In genomic region chr10:100830728-100831110, GRCh38 we compare ENCODE assay signal across 14 cellular contexts.
DNase-seq lines count a peak whose midpoint lies in the region; ATAC-seq and TF ChIP-seq lines count a peak whose summit lies in the region.
"Had no signal": no experiment of that assay in that cellular context is flagged by ENCODE, and none has a peak within 500 bp of the region (broad histone marks: within the 10 kb centered on the region; RNA-seq: fewer than 3 reads in every experiment).

No MANE protein-coding gene starts in this region.

- H3K36me3 Mint-ChIP-seq in activated naive CD4-positive, alpha-beta T cell treated with anti-CD3 and anti-CD28 coated beads, Interleukin-2, amount 50 U/mL, for 24 hours: no peaks in the 10 kb centered on the region
- peaks cover 4% of the 10 kb centered on the region for H3K36me3 Mint-ChIP-seq in activated naive CD4-positive, alpha-beta T cell treated with anti-CD3 and anti-CD28 coated beads, Interleukin-2, amount 10 ng/mL, durations not matched to agents 7 days and 5 days
- peaks cover 30% of the 10 kb centered on the region for H3K36me3 Mint-ChIP-seq in T-helper 17 cell (ENCODE audit: low read depth)
- no peaks in the 10 kb centered on the region for H3K36me3 Mint-ChIP-seq in activated CD4-positive, alpha-beta memory T cell treated with anti-CD3 and anti-CD28 coated beads for 36 hours

- no peaks in the 10 kb centered on the region for H3K4me1 ChIP-seq in osteoblast (ENCODE audit: insufficient read depth, low read length)

- DNase-seq in activated naive CD4-positive, alpha-beta T cell treated with anti-CD3 and anti-CD28 coated beads, Interleukin-2, amount 10 ng/mL, durations not matched to agents 7 days and 5 days: no peak
- DNase-seq in T-helper 17 cell: no peak
- DNase-seq in left kidney (ENCODE audit: low read depth, low spot score): peak; percentile 85
- DNase-seq in osteoblast (ENCODE audit: insufficient read length, low spot score, missing footprints): peak; percentile 80
- no peak for DNase-seq in activated CD4-positive, alpha-beta memory T cell treated with anti-CD3 and anti-CD28 coated beads for 36 hours
- DNase-seq: DMS 273 treated with DMSO at 0.1 percent for 48 hours, NCI-H1105 treated with DMSO at 0.1 percent for 48 hours, NCI-H187 treated with DMSO at 0.1 percent for 48 hours, NCI-H2171 treated with DMSO at 0.1 percent for 48 hours, NCI-H82, Right ventricle myocardium superior had no signal

- intact Hi-C loops in activated CD4-positive, alpha-beta memory T cell treated with anti-CD3 and anti-CD28 coated beads for 36 hours (cut with micrococcal nuclease): no loop called here

- H2AFZ ChIP-seq in osteoblast (ENCODE audit: low read length): no peak overlapping the region

- peak overlapping the region; percentile 90 for H3K4me3 Mint-ChIP-seq in activated naive CD4-positive, alpha-beta T cell treated with anti-CD3 and anti-CD28 coated beads, Interleukin-2, amount 50 U/mL, for 24 hours
- H3K4me3 Mint-ChIP-seq in activated naive CD4-positive, alpha-beta T cell treated with anti-CD3 and anti-CD28 coated beads, Interleukin-2, amount 10 ng/mL, durations not matched to agents 7 days and 5 days: no peak overlapping the region
- H3K4me3 Mint-ChIP-seq in T-helper 17 cell: peak overlapping the region; percentile 66
- H3K4me3 Mint-ChIP-seq in activated CD4-positive, alpha-beta memory T cell treated with anti-CD3 and anti-CD28 coated beads for 36 hours: no peak overlapping the region

- H3K9me3 ChIP-seq in T-helper 17 cell (ENCODE audit: control insufficient read depth, low read length, poor library complexity, severe bottlenecking) (no peaks in the 10 kb centered on the region), osteoblast (ENCODE audit: low read depth, low read length) (no peaks in the 10 kb centered on the region)

- H3K27ac ChIP-seq in osteoblast (ENCODE audit: low read depth, low read length): no peak overlapping the region

- CTCF ChIA-PET in activated naive CD4-positive, alpha-beta T cell treated with anti-CD3 and anti-CD28 coated beads, Interleukin-2, amount 10 ng/mL, durations not matched to agents 7 days and 5 days (lab: Charles Lee): no interaction called here
- CTCF ChIA-PET in activated CD4-positive, alpha-beta memory T cell treated with anti-CD3 and anti-CD28 coated beads for 36 hours (lab: Charles Lee): interaction anchor here (1.1 kb wide), 1 partner anchor 17 kb away, joined by 3 read pairs; no protein-coding TSS in a partner anchor

- peaks cover 35% of the 10 kb centered on the region for H3K4me1 Mint-ChIP-seq in activated naive CD4-positive, alpha-beta T cell treated with anti-CD3 and anti-CD28 coated beads, Interleukin-2, amount 50 U/mL, for 24 hours
- peaks cover 36% of the 10 kb centered on the region for H3K4me1 Mint-ChIP-seq in activated naive CD4-positive, alpha-beta T cell treated with anti-CD3 and anti-CD28 coated beads, Interleukin-2, amount 10 ng/mL, durations not matched to agents 7 days and 5 days
- peaks cover 30% of the 10 kb centered on the region for H3K4me1 Mint-ChIP-seq in T-helper 17 cell
- H3K4me1 Mint-ChIP-seq in activated CD4-positive, alpha-beta memory T cell treated with anti-CD3 and anti-CD28 coated beads for 36 hours (ENCODE audit: low read depth): peaks cover 21% of the 10 kb centered on the region

- no peak overlapping the region for H3K4me2 ChIP-seq in osteoblast (ENCODE audit: insufficient read depth, low read length)

- no peak for TF ChIP-seq CTCF in osteoblast (IDR thresholded peaks at IDR 0.05; ENCODE audit: extremely low read depth, low read depth, low read length)

- no peaks in the 10 kb centered on the region for H3K36me3 ChIP-seq in osteoblast (ENCODE audit: insufficient read depth, low read length)

- POLR2A ChIA-PET in activated CD4-positive, alpha-beta memory T cell treated with anti-CD3 and anti-CD28 coated beads for 36 hours (lab: Charles Lee): no interaction called here

- no peaks in the 10 kb centered on the region for H4K20me1 ChIP-seq in osteoblast (ENCODE audit: insufficient read depth, low read length)

- no peaks in the 10 kb centered on the region for H3K9me3 Mint-ChIP-seq in activated naive CD4-positive, alpha-beta T cell treated with anti-CD3 and anti-CD28 coated beads, Interleukin-2, amount 50 U/mL, for 24 hours
- H3K9me3 Mint-ChIP-seq in activated naive CD4-positive, alpha-beta T cell treated with anti-CD3 and anti-CD28 coated beads, Interleukin-2, amount 10 ng/mL, durations not matched to agents 7 days and 5 days: no peaks in the 10 kb centered on the region
- H3K9me3 Mint-ChIP-seq in activated CD4-positive, alpha-beta memory T cell treated with anti-CD3 and anti-CD28 coated beads for 36 hours: no peaks in the 10 kb centered on the region

- no peaks in the 10 kb centered on the region for H3K79me2 ChIP-seq in osteoblast (ENCODE audit: insufficient read depth, low read length)

- H3K27me3 ChIP-seq in osteoblast (ENCODE audit: insufficient read depth, low read length): peaks cover 94% of the 10 kb centered on the region

- no peak for ATAC-seq in T-helper 17 cell
- ATAC-seq in GM21529 (IDR thresholded peaks at IDR 0.05; ENCODE audit: unreplicated experiment): no peak
- ATAC-seq in HG03460 (IDR thresholded peaks at IDR 0.05; ENCODE audit: unreplicated experiment): no peak

- no peak overlapping the region for H3K4me3 ChIP-seq in osteoblast (ENCODE audit: insufficient read depth, low read length)

- peaks cover 60% of the 10 kb centered on the region for H3K27me3 Mint-ChIP-seq in activated naive CD4-positive, alpha-beta T cell treated with anti-CD3 and anti-CD28 coated beads, Interleukin-2, amount 50 U/mL, for 24 hours
- peaks cover 83% of the 10 kb centered on the region for H3K27me3 Mint-ChIP-seq in activated naive CD4-positive, alpha-beta T cell treated with anti-CD3 and anti-CD28 coated beads, Interleukin-2, amount 10 ng/mL, durations not matched to agents 7 days and 5 days
- H3K27me3 Mint-ChIP-seq in T-helper 17 cell: peaks cover 9% of the 10 kb centered on the region
- peaks cover 57% of the 10 kb centered on the region for H3K27me3 Mint-ChIP-seq in activated CD4-positive, alpha-beta memory T cell treated with anti-CD3 and anti-CD28 coated beads for 36 hours

- H3K27ac Mint-ChIP-seq in activated naive CD4-positive, alpha-beta T cell treated with anti-CD3 and anti-CD28 coated beads, Interleukin-2, amount 50 U/mL, for 24 hours: no peak overlapping the region
- no peak overlapping the region for H3K27ac Mint-ChIP-seq in activated naive CD4-positive, alpha-beta T cell treated with anti-CD3 and anti-CD28 coated beads, Interleukin-2, amount 10 ng/mL, durations not matched to agents 7 days and 5 days
- H3K27ac Mint-ChIP-seq in T-helper 17 cell: no peak overlapping the region
- H3K27ac Mint-ChIP-seq in activated CD4-positive, alpha-beta memory T cell treated with anti-CD3 and anti-CD28 coated beads for 36 hours: no peak overlapping the region

Comparison
In these comparisons a context has a peak if more than half of its experiments do, and no peak if none do; other contexts are left out.
1. H3K4me3 Mint-ChIP-seq: peak in activated naive CD4-positive, alpha-beta T cell treated with anti-CD3 and anti-CD28 coated beads, Interleukin-2, amount 50 U/mL, for 24 hours (single experiment) and T-helper 17 cell (single experiment); none in activated naive CD4-positive, alpha-beta T cell treated with anti-CD3 and anti-CD28 coated beads, Interleukin-2, amount 10 ng/mL, durations not matched to agents 7 days and 5 days (single experiment) and activated CD4-positive, alpha-beta memory T cell treated with anti-CD3 and anti-CD28 coated beads for 36 hours (single experiment).
2. DNase-seq: peak in left kidney (single experiment) and osteoblast (single experiment); none in activated naive CD4-positive, alpha-beta T cell treated with anti-CD3 and anti-CD28 coated beads, Interleukin-2, amount 10 ng/mL, durations not matched to agents 7 days and 5 days (single experiment), T-helper 17 cell (0 of 3) and activated CD4-positive, alpha-beta memory T cell treated with anti-CD3 and anti-CD28 coated beads for 36 hours (single experiment).